8 cellular contexts compared by ENCODE assay signal in genomic region chrX:119852410-119853353, GRCh38. TPM values are rescaled to one million over a fixed set of nuclear protein-coding genes. Genes with fewer than 3 reads are reported as not detected.
DNase-seq lines count a peak whose midpoint lies in the region; ATAC-seq and TF ChIP-seq lines count a peak whose summit lies in the region.

A gene with protein sequence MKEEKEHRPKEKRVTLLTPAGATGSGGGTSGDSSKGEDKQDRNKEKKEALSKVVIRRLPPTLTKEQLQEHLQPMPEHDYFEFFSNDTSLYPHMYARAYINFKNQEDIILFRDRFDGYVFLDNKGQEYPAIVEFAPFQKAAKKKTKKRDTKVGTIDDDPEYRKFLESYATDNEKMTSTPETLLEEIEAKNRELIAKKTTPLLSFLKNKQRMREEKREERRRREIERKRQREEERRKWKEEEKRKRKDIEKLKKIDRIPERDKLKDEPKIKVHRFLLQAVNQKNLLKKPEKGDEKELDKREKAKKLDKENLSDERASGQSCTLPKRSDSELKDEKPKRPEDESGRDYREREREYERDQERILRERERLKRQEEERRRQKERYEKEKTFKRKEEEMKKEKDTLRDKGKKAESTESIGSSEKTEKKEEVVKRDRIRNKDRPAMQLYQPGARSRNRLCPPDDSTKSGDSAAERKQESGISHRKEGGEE (minus strand): TSS chrX:119852963. CDS start chrX:119852928, 35 bp downstream.

- DNase-seq in NCI-H1092 treated with DMSO at 0.1 percent for 48 hours (lab: John Stamatoyannopoulos, UW) (peak; percentile 99), SKM-1 treated with dmso at 0.1 percent for 144 hours (lab: John Stamatoyannopoulos, UW; ENCODE audit: unreplicated experiment) (peak; percentile 94), glomerular visceral epithelial cell (ENCODE audit: extremely low spot score) (peak; percentile 98), omental fat pad (ENCODE audit: low spot score) (peak; percentile 90), thoracic aorta (ENCODE audit: low spot score) (peak; percentile 91)

- TF ChIP-seq CTCF in omental fat pad (IDR thresholded peaks at IDR 0.05) (no peak), thoracic aorta (IDR thresholded peaks at IDR 0.05) (no peak)

- no peaks in the 10 kb centered on the region for H3K9me3 Mint-ChIP-seq in activated naive CD8-positive, alpha-beta T cell (ENCODE audit: low read depth)

- H3K4me3 Mint-ChIP-seq in activated naive CD8-positive, alpha-beta T cell = peak within 1 kb of the TSS; percentile 99

- H3K27ac ChIP-seq in thoracic aorta = peak within 1 kb of the TSS; percentile 78 to 87

- H3K27me3 ChIP-seq in thoracic aorta (replicated peaks; ENCODE audit: insufficient read depth) = no peaks in the 10 kb centered on the region

- H3K27me3 Mint-ChIP-seq in activated naive CD8-positive, alpha-beta T cell = no peaks in the 10 kb centered on the region

- H3K4me3 ChIP-seq in GM08714 (ENCODE audit: low read length) (peak within 1 kb of the TSS; percentile 70), thoracic aorta (peak within 1 kb of the TSS; percentile 88)

- H3K9me3 ChIP-seq in thoracic aorta = no peaks in the 10 kb centered on the region

- no peaks in the 10 kb centered on the region for H3K4me1 ChIP-seq in thoracic aorta (ENCODE audit: control insufficient read depth in 1 of 2, low read depth in 2 of 2)

- peaks cover 18% of the 10 kb centered on the region for H3K4me1 Mint-ChIP-seq in activated naive CD8-positive, alpha-beta T cell (ENCODE audit: low read depth)

- ATAC-seq in HG02610 (IDR thresholded peaks at IDR 0.05; ENCODE audit: unreplicated experiment) (peak; percentile 98), omental fat pad (ENCODE audit: low FRiP score) (peak; percentile 96), thoracic aorta (ENCODE audit: insufficient number of reproducible peaks, low FRiP score, low read depth) (peak; percentile 99)

- peak within 1 kb of the TSS; percentile 95 for H3K27ac Mint-ChIP-seq in activated naive CD8-positive, alpha-beta T cell

- H3K36me3 Mint-ChIP-seq in activated naive CD8-positive, alpha-beta T cell = no peaks in the 10 kb centered on the region

- no peaks in the 10 kb centered on the region for H3K36me3 ChIP-seq in thoracic aorta

RNA-seq across cellular contexts. Expression of the gene that starts here (rescaled TPM):
- total RNA-seq in omental fat pad (1 to 10 TPM; 3.4 to 4.4 (median 4.0) TPM), thoracic aorta (1 to 10 TPM; 3.7 to 4.9 TPM)

Comparison
In these comparisons a context has a peak if more than half of its experiments do, and no peak if none do; other contexts are left out.
1. Peak in every context shown above with its lines: DNase-seq, ATAC-seq, H3K4me3 ChIP-seq and H3K27ac ChIP-seq.